In genomic region chr7:101974365-101974764, GRCh38 we compare ENCODE assay signal across 21 cellular contexts.
"Had no signal": no experiment of that assay in that cellular context is flagged by ENCODE, and none has a peak within 500 bp of the region (broad histone marks: within the 10 kb centered on the region; RNA-seq: fewer than 3 reads in every experiment).

No MANE protein-coding gene starts in this region.

- H3K36me3 Mint-ChIP-seq: natural killer cell had no signal

- H3K27me3 Mint-ChIP-seq: activated naive CD8-positive, alpha-beta T cell treated with anti-CD3 and anti-CD28 coated beads for 36 hours; stimulated activated naive CD8-positive, alpha-beta T cell treated with anti-CD3 and anti-CD28 coated beads, Interleukin-15, amount 100 ng/mL, for 72 hours had no signal

- H3K27ac ChIP-seq: lower lobe of right lung, neutrophil, pancreas, suprapubic skin, transverse colon, vagina had no signal

- H3K27ac Mint-ChIP-seq: activated naive CD8-positive, alpha-beta T cell treated with anti-CD3 and anti-CD28 coated beads for 36 hours; activated T-helper 1 cell treated with anti-CD3 and anti-CD28 coated beads, Interleukin-12 subunit alpha, Interleukin-12 subunit beta, Interleukin-2, Interleukin-4 antibody, amounts not matched to agents 30 ng/mL and 10 ng/mL and 1 ng/mL, durations not matched to agents 14 hours and 24 hours and 36 hours; natural killer cell; stimulated activated naive CD8-positive, alpha-beta T cell treated with anti-CD3 and anti-CD28 coated beads, Interleukin-15, amount 100 ng/mL, for 72 hours had no signal

- H3K27me3 ChIP-seq: hepatocyte, neutrophil, pancreas, suprapubic skin, transverse colon, vagina had no signal

- DNase-seq: activated CD4-positive, alpha-beta T cell treated with anti-CD3 and anti-CD28 coated beads, Interleukin-2, amount 50 U/mL, for 48 hours; activated naive CD4-positive, alpha-beta T cell; activated naive CD8-positive, alpha-beta T cell treated with anti-CD3 and anti-CD28 coated beads for 36 hours; activated T-cell treated with anti-CD3 and anti-CD28 coated beads for 4 hours; amniotic stem cell; dermis blood vessel endothelial cell; effector memory CD4-positive, alpha-beta T cell; foreskin fibroblast; lower lobe of right lung; natural killer cell; pancreas; stimulated activated CD4-positive, alpha-beta T cell treated with anti-CD3 and anti-CD28 coated beads, Interleukin-12 subunit alpha, Interleukin-12 subunit beta, amount 100 ng/mL, for 4 hours; stimulated activated CD4-positive, alpha-beta T cell treated with anti-CD3 and anti-CD28 coated beads, Interleukin-2, amount 100 ng/mL, for 24 hours; stimulated activated naive CD8-positive, alpha-beta T cell treated with anti-CD3 and anti-CD28 coated beads, Interleukin-15, amount 100 ng/mL, for 72 hours; T1000; transverse colon had no signal

- ATAC-seq: lower lobe of right lung; natural killer cell; pancreas; stimulated activated naive CD8-positive, alpha-beta T cell treated with anti-CD3 and anti-CD28 coated beads, Interleukin-15, amount 100 ng/mL, for 72 hours had no signal

- H3K4me1 ChIP-seq: lower lobe of right lung, suprapubic skin had no signal

- H3K4me2 ChIP-seq: hepatocyte had no signal

- H3K4me3 Mint-ChIP-seq: activated naive CD8-positive, alpha-beta T cell treated with anti-CD3 and anti-CD28 coated beads for 36 hours; activated T-helper 1 cell treated with anti-CD3 and anti-CD28 coated beads, Interleukin-12 subunit alpha, Interleukin-12 subunit beta, Interleukin-2, Interleukin-4 antibody, amounts not matched to agents 30 ng/mL and 10 ng/mL and 1 ng/mL, durations not matched to agents 14 hours and 24 hours and 36 hours; natural killer cell; stimulated activated naive CD8-positive, alpha-beta T cell treated with anti-CD3 and anti-CD28 coated beads, Interleukin-15, amount 100 ng/mL, for 72 hours had no signal

- H2AFZ ChIP-seq: hepatocyte had no signal

- H3K4me3 ChIP-seq: hepatocyte, lower lobe of right lung, pancreas, suprapubic skin, transverse colon, vagina had no signal

- H3K9me3 Mint-ChIP-seq: activated naive CD8-positive, alpha-beta T cell treated with anti-CD3 and anti-CD28 coated beads for 36 hours; activated T-helper 1 cell treated with anti-CD3 and anti-CD28 coated beads, Interleukin-12 subunit alpha, Interleukin-12 subunit beta, Interleukin-2, Interleukin-4 antibody, amounts not matched to agents 30 ng/mL and 10 ng/mL and 1 ng/mL, durations not matched to agents 14 hours and 24 hours and 36 hours; natural killer cell; stimulated activated naive CD8-positive, alpha-beta T cell treated with anti-CD3 and anti-CD28 coated beads, Interleukin-15, amount 100 ng/mL, for 72 hours had no signal

- H3K36me3 ChIP-seq: lower lobe of right lung, pancreas, suprapubic skin, transverse colon, vagina had no signal

- H3K9me3 ChIP-seq: lower lobe of right lung, neutrophil, pancreas, suprapubic skin, transverse colon, vagina had no signal
